8 cellular contexts compared by ENCODE assay signal in the genomic region with DNA sequence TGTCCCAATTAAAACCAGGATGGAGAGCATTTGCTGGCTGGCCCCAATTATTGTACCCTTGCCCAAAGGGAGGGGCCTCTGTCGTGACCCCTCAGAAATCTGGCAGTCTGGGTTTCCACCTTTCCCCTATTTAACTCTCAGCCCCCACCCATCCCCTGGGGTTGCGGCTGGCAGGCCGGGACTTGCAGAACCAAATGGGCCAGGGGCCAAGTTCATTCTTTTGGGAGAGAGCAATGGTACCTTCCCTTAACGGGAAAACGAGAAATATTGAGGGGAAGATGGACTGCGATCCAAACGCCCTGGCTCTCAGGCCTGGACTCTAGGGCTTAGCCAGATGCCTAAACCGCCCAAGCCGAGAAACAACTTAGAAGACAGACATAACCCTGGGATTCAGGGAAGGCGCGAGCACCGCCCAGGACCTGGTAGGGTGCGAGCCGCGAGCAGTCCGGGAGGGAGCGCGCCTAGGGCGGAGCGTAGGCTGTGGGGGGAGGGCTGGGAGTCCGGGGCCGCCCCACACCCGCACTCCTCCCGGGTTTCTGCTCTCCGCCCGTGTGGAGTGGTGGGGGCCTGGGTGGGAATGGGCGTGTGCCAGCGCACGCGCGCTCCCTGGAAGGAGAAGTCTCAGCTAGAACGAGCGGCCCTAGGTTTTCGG. TPM values are rescaled to one million over a fixed set of nuclear protein-coding genes. Genes with fewer than 3 reads are reported as not detected.
A peak's percentile ranks its signal among the peaks of the same experiment; 100 is the strongest.
DNase-seq lines count a peak whose midpoint lies in the region; ATAC-seq and TF ChIP-seq lines count a peak whose summit lies in the region.

TSS of gene SLC27A3 (plus strand) at position 628 of the 652 bp plus-strand sequence. CDS start 91 bp downstream, outside the sequence.

- H3K36me3 ChIP-seq in MM.1S (replicated peaks; ENCODE audit: insufficient read depth, low read length) (no peaks in the 10 kb centered on the region), fibroblast of lung (ENCODE audit: control insufficient read depth, insufficient read depth, low read length) (peaks cover 18% of the 10 kb centered on the region), muscle layer of duodenum (ENCODE audit: control insufficient read depth in 1 of 2, insufficient read depth in 2 of 2, low read length in 2 of 2) (peaks cover 27 to 35% of the 10 kb centered on the region in 2 donors), urinary bladder (ENCODE audit: insufficient read depth) (no peaks in the 10 kb centered on the region)

- H2AFZ ChIP-seq in MM.1S (ENCODE audit: low read length) (peak within 1 kb of the TSS; percentile 92), fibroblast of lung (ENCODE audit: low read length) (peak within 1 kb of the TSS; percentile 90)

- CTCF ChIA-PET in activated CD4-positive, alpha-beta T cell treated with anti-CD3 and anti-CD28 coated beads, Interleukin-2, amount 10 ng/mL, durations not matched to agents 7 days and 5 days (lab: Charles Lee): interaction anchor here (0.7 to 1.4 kb wide), 9 partner anchors 15 to 549 kb away, joined by 3 to 5 read pairs (median 3); partner anchors contain the start of gene CREB3L4

- H3K4me2 ChIP-seq in MM.1S (ENCODE audit: low read depth, low read length): peak within 1 kb of the TSS; percentile 99
- peak within 1 kb of the TSS; percentile 92 for H3K4me2 ChIP-seq in fibroblast of lung (ENCODE audit: extremely low read depth, insufficient read depth, low read length)

- H3K4me1 ChIP-seq in MM.1S (ENCODE audit: low read length) (peaks cover 9% of the 10 kb centered on the region), fibroblast of lung (ENCODE audit: control insufficient read depth, extremely low read depth, insufficient read depth, low read length) (peaks cover 13% of the 10 kb centered on the region), muscle layer of duodenum (ENCODE audit: control insufficient read depth in 1 of 2, insufficient read depth in 2 of 2, low read length in 2 of 2) (peaks cover 16 to 48% of the 10 kb centered on the region in 2 donors), urinary bladder (ENCODE audit: insufficient read depth) (no peaks in the 10 kb centered on the region)

- H3K4me1 Mint-ChIP-seq in activated CD4-positive, alpha-beta T cell treated with anti-CD3 and anti-CD28 coated beads, Interleukin-2, amount 10 ng/mL, durations not matched to agents 7 days and 5 days: peaks cover 37% of the 10 kb centered on the region

- peaks cover 17% of the 10 kb centered on the region for H3K36me3 Mint-ChIP-seq in activated CD4-positive, alpha-beta T cell treated with anti-CD3 and anti-CD28 coated beads, Interleukin-2, amount 10 ng/mL, durations not matched to agents 7 days and 5 days (ENCODE audit: low read depth)

- DNase-seq in MM.1S: no peak
- no peak for DNase-seq in activated CD4-positive, alpha-beta T cell treated with anti-CD3 and anti-CD28 coated beads, Interleukin-2, amount 10 ng/mL, durations not matched to agents 7 days and 5 days
- DNase-seq in fibroblast of lung (ENCODE audit: low read depth in 2 of 2): peak; percentile 52 to 80
- no peak for DNase-seq in SKM-1 treated with dmso at 0.1 percent for 144 hours (lab: John Stamatoyannopoulos, UW; ENCODE audit: unreplicated experiment)

- H3K27ac ChIP-seq in C4-2B (peak within 1 kb of the TSS; percentile 45), MM.1S (ENCODE audit: low read length) (peak within 1 kb of the TSS; percentile 40; the same call in 1 of the 2 replicates), fibroblast of lung (ENCODE audit: insufficient read depth, low read length) (no peak within 1 kb of the TSS), muscle layer of duodenum (ENCODE audit: low read length) (peak within 1 kb of the TSS; percentile 56), urinary bladder (ENCODE audit: low read depth) (peak within 1 kb of the TSS; percentile 68)

- H3K9me2 ChIP-seq in MM.1S (replicated peaks; ENCODE audit: insufficient read depth, low read length): no peaks in the 10 kb centered on the region

- POLR2A ChIA-PET in activated CD4-positive, alpha-beta T cell treated with anti-CD3 and anti-CD28 coated beads, Interleukin-2, amount 10 ng/mL, durations not matched to agents 7 days and 5 days (lab: Charles Lee): no interaction called here

- H3K9me3 Mint-ChIP-seq in activated CD4-positive, alpha-beta T cell treated with anti-CD3 and anti-CD28 coated beads, Interleukin-2, amount 10 ng/mL, durations not matched to agents 7 days and 5 days: no peaks in the 10 kb centered on the region

- H3K9ac ChIP-seq in MM.1S (ENCODE audit: low read length) (peak within 1 kb of the TSS; percentile 51), fibroblast of lung (ENCODE audit: insufficient read depth, low read length) (peak within 1 kb of the TSS; percentile 62)

- no peaks in the 10 kb centered on the region for H3K9me3 ChIP-seq in MM.1S (replicated peaks; ENCODE audit: insufficient read depth, low read length)
- H3K9me3 ChIP-seq in fibroblast of lung (ENCODE audit: control insufficient read depth, insufficient read depth, low read depth, low read length): no peaks in the 10 kb centered on the region
- H3K9me3 ChIP-seq in muscle layer of duodenum (ENCODE audit: control insufficient read depth in 1 of 2, low read length in 2 of 2): no peaks in the 10 kb centered on the region

- H3F3A ChIP-seq in MM.1S (ENCODE audit: insufficient read depth, low read length): peaks cover 13% of the 10 kb centered on the region

- H3K4me3 ChIP-seq in MM.1S (ENCODE audit: low read length) (peak within 1 kb of the TSS; percentile 80), fibroblast of lung (replicated peaks in 1 of 4; ENCODE audit: control extremely low read depth in 1 of 4, insufficient read depth in 1 of 4, low read depth in 3 of 4, low read length in 4 of 4) (peak within 1 kb of the TSS; percentile 62 to 70 (median 66)), muscle layer of duodenum (ENCODE audit: low read depth in 1 of 2, low read length in 2 of 2) (peak within 1 kb of the TSS; percentile 68 to 83), urinary bladder (ENCODE audit: low read depth, low read length) (peak within 1 kb of the TSS; percentile 70)

- H3K27ac Mint-ChIP-seq in activated CD4-positive, alpha-beta T cell treated with anti-CD3 and anti-CD28 coated beads, Interleukin-2, amount 10 ng/mL, durations not matched to agents 7 days and 5 days: peak within 1 kb of the TSS; percentile 87

- TF ChIP-seq CTCF in C4-2B (conservative IDR thresholded peaks at IDR 0.05) (no peak), MM.1S (IDR thresholded peaks at IDR 0.05; ENCODE audit: low read length) (no peak), fibroblast of lung (conservative IDR thresholded peaks at IDR 0.05 in 1 of 2, IDR thresholded peaks at IDR 0.05 in 1 of 2; ENCODE audit: low read depth in 1 of 2, low read length in 2 of 2) (no peak)

- H3K27me3 Mint-ChIP-seq in activated CD4-positive, alpha-beta T cell treated with anti-CD3 and anti-CD28 coated beads, Interleukin-2, amount 10 ng/mL, durations not matched to agents 7 days and 5 days: no peaks in the 10 kb centered on the region

- H4K20me1 ChIP-seq in MM.1S (ENCODE audit: insufficient read depth, low read length): no peaks in the 10 kb centered on the region
- H4K20me1 ChIP-seq in fibroblast of lung (ENCODE audit: control insufficient read depth, extremely low read depth, insufficient read depth, low read length): no peaks in the 10 kb centered on the region

- 2% methylated on average over 34 of the region's 34 CpGs for WGBS in urinary bladder

- H3K79me2 ChIP-seq in MM.1S (ENCODE audit: low read length) (no peaks in the 10 kb centered on the region), fibroblast of lung (ENCODE audit: control insufficient read depth, insufficient read depth, low read length) (no peaks in the 10 kb centered on the region)

- peak; percentile 26 for ATAC-seq in GM19351 (IDR thresholded peaks at IDR 0.05; ENCODE audit: unreplicated experiment)

- H3K27me3 ChIP-seq in MM.1S (replicated peaks; ENCODE audit: insufficient read depth, low read length) (no peaks in the 10 kb centered on the region), fibroblast of lung (ENCODE audit: control insufficient read depth, insufficient read depth, low read length) (no peaks in the 10 kb centered on the region), muscle layer of duodenum (ENCODE audit: low read depth, low read length) (no peaks in the 10 kb centered on the region)

- H3K4me3 Mint-ChIP-seq in activated CD4-positive, alpha-beta T cell treated with anti-CD3 and anti-CD28 coated beads, Interleukin-2, amount 10 ng/mL, durations not matched to agents 7 days and 5 days: peak within 1 kb of the TSS; percentile 81

RNA-seq across cellular contexts. Expression of gene SLC27A3, which starts in this region (rescaled TPM):
- 10 to 100 TPM; 22.2 to 22.9 TPM for total RNA-seq in activated CD4-positive, alpha-beta T cell treated with anti-CD3 and anti-CD28 coated beads, Interleukin-2, amount 10 ng/mL, durations not matched to agents 7 days and 5 days
- 30.6 and 34.4 TPM in 2 replicates for total RNA-seq in fibroblast of lung
- 9.3 and 9.7 TPM in 2 replicates for polyA plus RNA-seq in fibroblast of lung
- 12.7 and 14.3 TPM in 2 replicates for polyA plus RNA-seq in fibroblast of lung (2012)
- 30.8 and 77.7 TPM in 2 replicates for polyA minus RNA-seq in fibroblast of lung (ENCODE audit: low replicate concordance)
- 20.7 TPM for total RNA-seq in urinary bladder
- 41.0 TPM for polyA plus RNA-seq in urinary bladder

Comparison
In these comparisons a context has a peak if more than half of its experiments do, and no peak if none do; other contexts are left out.
1. DNase-seq: peak in fibroblast of lung (2 of 2); none in MM.1S (single experiment), activated CD4-positive, alpha-beta T cell treated with anti-CD3 and anti-CD28 coated beads, Interleukin-2, amount 10 ng/mL, durations not matched to agents 7 days and 5 days (single experiment) and SKM-1 treated with dmso at 0.1 percent for 144 hours (single experiment).
2. Peak in every context shown above with its lines, with median percentiles within 50 percentile points of each other: H3K4me3 ChIP-seq.